Comparison of ENCODE assay signal across 8 cellular contexts in the genomic region with DNA sequence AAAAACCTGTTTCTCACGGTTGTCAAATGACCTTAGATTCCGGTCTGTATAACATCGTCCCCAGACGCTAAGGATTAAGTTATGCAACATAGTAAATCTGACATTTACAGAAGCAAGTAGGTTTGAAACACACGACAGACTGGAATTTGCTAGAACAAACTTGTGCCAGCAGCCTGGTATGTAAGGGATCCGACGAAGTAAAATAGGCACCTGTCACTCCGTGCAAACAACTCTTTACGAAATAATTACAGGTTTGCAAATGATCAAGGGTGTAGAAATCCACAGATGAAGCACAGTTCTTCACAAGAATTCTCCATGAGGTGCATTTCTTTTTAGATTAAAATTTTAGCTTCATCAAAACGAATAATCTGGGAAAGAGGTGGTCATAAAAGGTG. TPM values are rescaled to one million over a fixed set of nuclear protein-coding genes. Genes with fewer than 3 reads are reported as not detected.
DNase-seq lines count a peak whose midpoint lies in the region; ATAC-seq, FAIRE-seq and TF ChIP-seq lines count a peak whose summit lies in the region.

No MANE protein-coding gene starts in this region.

- H3K36me3 ChIP-seq in esophagus muscularis mucosa (peaks cover 0 to 8% (median 5%) of the 10 kb centered on the region in 4 donors), neuronal stem cell (replicated peaks in 1 of 2; ENCODE audit: control insufficient read depth in 2 of 2, insufficient read depth in 2 of 2, low read length in 2 of 2) (peaks cover 0 to 20% of the 10 kb centered on the region in 2 donors)

- ATAC-seq in GM19023 (IDR thresholded peaks at IDR 0.05; ENCODE audit: unreplicated experiment): peak; percentile 8
- ATAC-seq in HG03196 (IDR thresholded peaks at IDR 0.05; ENCODE audit: unreplicated experiment): peak; percentile 15

- no peak overlapping the region for H3K14ac ChIP-seq in neuronal stem cell (ENCODE audit: low read length)

- no peak for FAIRE-seq in HTR-8/SVneo (lab: Jason Lieb, UNC)

- peak overlapping the region; percentile 98 for H2AFZ ChIP-seq in neuronal stem cell (ENCODE audit: low read length)

- no peak overlapping the region for H4K91ac ChIP-seq in neuronal stem cell (ENCODE audit: low read depth, low read length, poor library complexity)

- H2BK12ac ChIP-seq in neuronal stem cell (ENCODE audit: low read length): no peak overlapping the region

- peak overlapping the region; percentile 48 for H3K4me2 ChIP-seq in neuronal stem cell (ENCODE audit: insufficient read depth, low read length, poor library complexity, severe bottlenecking)

- no peak overlapping the region for H3K9ac ChIP-seq in neuronal stem cell (ENCODE audit: low read depth, low read length, poor library complexity)

- H3K27me3 ChIP-seq in esophagus muscularis mucosa (no peaks in the 10 kb centered on the region), neuronal stem cell (ENCODE audit: control insufficient read depth in 3 of 3, insufficient read depth in 3 of 3, low read depth in 1 of 3, low read length in 3 of 3) (no peaks in the 10 kb centered on the region)

- no peak overlapping the region for H2BK15ac ChIP-seq in neuronal stem cell (ENCODE audit: low read length)

- no peak overlapping the region for H3K23ac ChIP-seq in neuronal stem cell (ENCODE audit: low read depth, low read length, poor library complexity)

- intact Hi-C loops in esophagus muscularis mucosa (cut with DNase I): no loop called here

- no peak overlapping the region for H4K8ac ChIP-seq in neuronal stem cell (ENCODE audit: low read depth, low read length)

- TF ChIP-seq CTCF in AG10803 (conservative IDR thresholded peaks at IDR 0.05; ENCODE audit: low read length) (no peak), esophagus muscularis mucosa (IDR thresholded peaks at IDR 0.05) (no peak)

- H3K9me3 ChIP-seq in esophagus muscularis mucosa: no peaks in the 10 kb centered on the region
- no peaks in the 10 kb centered on the region for H3K9me3 ChIP-seq in neuronal stem cell (replicated peaks in 1 of 2; ENCODE audit: control insufficient read depth in 2 of 2, insufficient read depth in 1 of 2, low read depth in 1 of 2, low read length in 2 of 2)

- H3K79me1 ChIP-seq in neuronal stem cell (ENCODE audit: low read depth, low read length): no peaks in the 10 kb centered on the region

- H3K4me1 ChIP-seq in esophagus muscularis mucosa: peaks cover 23 to 49% (median 30%) of the 10 kb centered on the region in 4 donors
- H3K4me1 ChIP-seq in neuronal stem cell (ENCODE audit: control insufficient read depth in 2 of 2, insufficient read depth in 1 of 2, low read depth in 1 of 2, low read length in 2 of 2): peaks cover 0 to 3% of the 10 kb centered on the region in 2 donors

- H3K27ac ChIP-seq in esophagus muscularis mucosa (replicated peaks in 1 of 4) (peak overlapping the region; percentile 82 to 87 (median 84)), neuronal stem cell (replicated peaks; ENCODE audit: low read length) (no peak overlapping the region)

- peak; percentile 23 for DNase-seq in AG10803 (ENCODE audit: low read depth)
- peak; percentile 25 for DNase-seq in SKM-1 (lab: John Stamatoyannopoulos, UW; ENCODE audit: unreplicated experiment)
- no peak for DNase-seq in esophagus muscularis mucosa (ENCODE audit: extremely low spot score)
- peak; percentile 9 for DNase-seq in neuronal stem cell (ENCODE audit: low spot score)
- DNase-seq in HTR-8/SVneo (ENCODE audit: insufficient read length, low spot score): no peak
- no peak for DNase-seq in HUDEP-2 (lab: John Stamatoyannopoulos, UW; ENCODE audit: unreplicated experiment in 76 of 76)

- H3K4me3 ChIP-seq in AG10803 (ENCODE audit: low read length) (peak overlapping the region; percentile 76), esophagus muscularis mucosa (peak overlapping the region; percentile 79 to 87 (median 84)), neuronal stem cell (ENCODE audit: low read length in 2 of 2) (peak overlapping the region; percentile 82 to 85)

- no peak overlapping the region for H2BK120ac ChIP-seq in neuronal stem cell (ENCODE audit: low read depth, low read length)

- WGBS in esophagus muscularis mucosa: 1% methylated on average over 10 of the region's 10 CpGs
- no CpG with 5 or more reads among the region's 10 CpGs for WGBS in neuronal stem cell (ENCODE audit: extremely low coverage in 2 of 2, insufficient read length in 2 of 2, insufficient replicate concordance in 1 of 2), 2 donors

- H3K4ac ChIP-seq in neuronal stem cell (ENCODE audit: low read length): no peak overlapping the region

- TF ChIP-seq POLR2A in esophagus muscularis mucosa (IDR thresholded peaks at IDR 0.05; ENCODE audit: low read depth): no peak

- H2BK5ac ChIP-seq in neuronal stem cell (ENCODE audit: low read length): no peak overlapping the region

- no peak overlapping the region for H2AK5ac ChIP-seq in neuronal stem cell (ENCODE audit: low read depth, low read length)

- no peak overlapping the region for H3K18ac ChIP-seq in neuronal stem cell (ENCODE audit: low read length)

- no peak for TF ChIP-seq EP300 in esophagus muscularis mucosa (IDR thresholded peaks at IDR 0.05)

RNA-seq across cellular contexts. Expression of a gene that starts 0.5 kb away (rescaled TPM):
- 100 to 1,000 TPM in 1 of 4 donors, 10 to 100 TPM in 3; 68.1 to 122 (median 85.2) TPM for total RNA-seq in esophagus muscularis mucosa
- polyA plus RNA-seq in neuronal stem cell (2013, experiment 1 of 2): 23.4 TPM
- polyA plus RNA-seq in neuronal stem cell (2013, experiment 2 of 2): 23.6 TPM

Comparison
In these comparisons a context has a peak if more than half of its experiments do, and no peak if none do; other contexts are left out.
1. DNase-seq: peak in AG10803 (single experiment), SKM-1 (single experiment) and neuronal stem cell (single experiment); none in esophagus muscularis mucosa (single experiment), HTR-8/SVneo (single experiment) and HUDEP-2 (0 of 76).
2. Peak in every context shown above with its lines, with median percentiles within 50 percentile points of each other: H3K4me3 ChIP-seq.